ENCODE assay signal across 17 cellular contexts in the genomic region with DNA sequence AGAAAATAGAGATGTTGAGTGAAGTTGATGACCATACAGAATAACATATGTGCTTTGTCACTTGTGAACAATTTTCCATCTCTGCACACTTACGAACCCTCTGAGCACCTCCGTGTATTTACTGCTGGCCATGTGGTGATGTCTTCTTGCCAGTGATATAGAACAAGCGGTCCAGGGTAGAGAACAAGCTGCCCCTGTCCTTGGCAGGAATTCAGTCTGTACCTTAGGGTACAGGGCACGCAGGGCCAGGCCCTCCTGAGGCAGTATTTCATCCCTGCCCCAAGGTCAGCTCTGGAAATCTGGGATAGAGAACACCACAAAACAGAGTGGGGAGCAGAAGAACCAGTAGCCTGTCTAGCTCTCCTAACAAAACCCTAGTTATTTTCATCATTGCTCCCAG. TPM values are rescaled to one million over a fixed set of nuclear protein-coding genes. Genes with fewer than 3 reads are reported as not detected.
DNase-seq lines count a peak whose midpoint lies in the region; ATAC-seq and TF ChIP-seq lines count a peak whose summit lies in the region.
"Had no signal": no experiment of that assay in that cellular context is flagged by ENCODE, and none has a peak within 500 bp of the region (broad histone marks: within the 10 kb centered on the region; RNA-seq: fewer than 3 reads in every experiment).

No MANE protein-coding gene starts in this region.

- H3K18ac ChIP-seq in mesendoderm (ENCODE audit: low read length), result no peak overlapping the region

- no peak for TF ChIP-seq CTCF in right atrium auricular region (IDR thresholded peaks at IDR 0.05)

- H2BK5ac ChIP-seq in mesendoderm (ENCODE audit: low read length), result no peak overlapping the region

- no peaks in the 10 kb centered on the region for H3K79me1 ChIP-seq in mesendoderm (ENCODE audit: low read length)

- H3K4me1 ChIP-seq in right atrium auricular region (peaks cover 0 to 14% of the 10 kb centered on the region in 2 donors), mesendoderm (ENCODE audit: control insufficient read depth, low read depth, low read length) (peaks cover 12% of the 10 kb centered on the region)
- H3K4me1 ChIP-seq: Caco-2 had no signal

- ATAC-seq in left ventricle myocardium superior, result peak; percentile 70
- ATAC-seq: A549; CD8-positive, alpha-beta T cell had no signal

- H3K4me3 ChIP-seq in right atrium auricular region (no peak overlapping the region), mesendoderm (ENCODE audit: low read length) (no peak overlapping the region)
- H3K4me3 ChIP-seq: A549; BLaER1 treated with 17β-estradiol and CSF1 and Interleukin-3, amounts not matched to agents 10 nM and 100 nM had no signal

- H3K79me2 ChIP-seq in mesendoderm (ENCODE audit: control insufficient read depth, insufficient read depth, low read length), result no peaks in the 10 kb centered on the region

- H3K4me2 ChIP-seq in mesendoderm (ENCODE audit: low read length), result no peak overlapping the region
- H3K4me2 ChIP-seq: A549; BLaER1 treated with 17β-estradiol and CSF1 and Interleukin-3, amounts not matched to agents 10 nM and 100 nM had no signal

- H3K23ac ChIP-seq in mesendoderm (ENCODE audit: low read length), result no peak overlapping the region

- H3K27ac ChIP-seq in right atrium auricular region (no peak overlapping the region), mesendoderm (ENCODE audit: low read depth, low read length) (no peak overlapping the region)
- H3K27ac ChIP-seq: 22Rv1; A549; BLaER1 treated with 17β-estradiol and CSF1 and Interleukin-3, amounts not matched to agents 10 nM and 100 nM; C4-2B had no signal

- H3K9me3 ChIP-seq in right atrium auricular region, result no peaks in the 10 kb centered on the region
- H3K9me3 ChIP-seq: A549, Caco-2 had no signal

- H3K4ac ChIP-seq in mesendoderm (ENCODE audit: low read depth, low read length), result peak overlapping the region; percentile 76

- H4K5ac ChIP-seq in mesendoderm (ENCODE audit: low read length), result no peak overlapping the region

- H3K27me3 ChIP-seq in right atrium auricular region (peaks cover 5 to 10% of the 10 kb centered on the region in 2 donors), mesendoderm (ENCODE audit: insufficient read depth, low read length, poor library complexity) (no peaks in the 10 kb centered on the region)

- H3K9ac ChIP-seq in mesendoderm (ENCODE audit: low read length), result no peak overlapping the region
- H3K9ac ChIP-seq: BLaER1 treated with 17β-estradiol and CSF1 and Interleukin-3, amounts not matched to agents 10 nM and 100 nM had no signal

- no peak overlapping the region for H2BK120ac ChIP-seq in mesendoderm (ENCODE audit: low read depth, low read length)

- H2BK15ac ChIP-seq in mesendoderm (replicated peaks; ENCODE audit: low read depth), result no peak overlapping the region

- no CpG with 5 or more reads among the region's 4 CpGs for WGBS in mesendoderm (ENCODE audit: extremely low coverage, insufficient coverage, low lambda C conversion rate)

- H3K56ac ChIP-seq in mesendoderm (ENCODE audit: low read length), result peak overlapping the region; percentile 56

- H4K8ac ChIP-seq in mesendoderm (ENCODE audit: low read depth, low read length), result no peak overlapping the region

- intact Hi-C loops in left ventricle myocardium superior (cut with micrococcal nuclease), result loop anchor here (5.0 kb wide), 1 partner anchor 53 kb away; no protein-coding TSS in a partner anchor

- H3K36me3 ChIP-seq in right atrium auricular region, result no peaks in the 10 kb centered on the region
- H3K36me3 ChIP-seq in mesendoderm (ENCODE audit: control insufficient read depth, insufficient read depth, low read length), result no peaks in the 10 kb centered on the region
- H3K36me3 ChIP-seq: BLaER1 treated with 17β-estradiol and CSF1 and Interleukin-3, amounts not matched to agents 10 nM and 100 nM had no signal

- DNase-seq in NCI-H1694 treated with DMSO at 0.1 percent for 48 hours (lab: John Stamatoyannopoulos, UW) (peak; percentile 74), NCI-H1694 (lab: John Stamatoyannopoulos, UW) (no peak), left ventricle myocardium superior (no peak), right atrium auricular region (ENCODE audit: low spot score) (no peak), mesendoderm (no peak), OCI-M1 (lab: John Stamatoyannopoulos, UW) (no peak)
- DNase-seq: AML-193; Caco-2; Calu3; CD4-positive, alpha-beta T cell; CD8-positive, alpha-beta T cell; DMS79 treated with DMSO at 0.1 percent for 48 hours; GF-D8 had no signal

- no peak overlapping the region for H2AK5ac ChIP-seq in mesendoderm (ENCODE audit: low read length)

RNA-seq across cellular contexts. Expression of a gene that starts 44.6 kb away (rescaled TPM):
- total RNA-seq in left ventricle myocardium superior, result 1.4 TPM
- under 1 TPM in 1 of 2 donors, not detected in 1; 0.48 TPM for total RNA-seq in right atrium auricular region
- polyA plus RNA-seq in mesendoderm (2013, experiment 1 of 2), result 72.4 TPM
- polyA plus RNA-seq in mesendoderm (2013, experiment 2 of 2), result 70.6 TPM
